Comparison of ENCODE assay signal across 1 cellular context in the genomic region with DNA sequence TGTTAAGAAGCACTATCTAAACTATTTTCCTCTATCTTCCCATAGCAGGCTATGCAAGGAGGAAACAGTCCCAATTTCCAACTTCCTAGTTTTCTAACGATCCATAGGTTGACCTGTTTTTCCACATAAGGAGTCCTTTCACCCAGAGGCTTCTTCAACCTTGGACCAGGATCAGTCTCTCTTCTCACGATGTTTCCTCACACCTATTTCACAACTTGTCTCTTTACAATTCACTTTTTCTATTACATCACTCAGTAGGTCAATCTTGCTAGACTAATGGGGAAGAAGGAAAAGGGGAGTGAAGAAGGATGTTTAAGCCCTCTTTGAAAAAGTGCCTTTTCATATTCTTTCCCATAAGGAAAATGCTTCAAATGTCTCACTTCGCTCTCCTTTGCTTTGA.
TF ChIP-seq lines count a peak whose summit lies in the region.

No MANE protein-coding gene starts in this region.

TF ChIP-seq in K562, 482 proteins besides CTCF, POLR2A, EP300 and RAD21 (continued from another document):
- TF ChIP-seq, protein P1, sequence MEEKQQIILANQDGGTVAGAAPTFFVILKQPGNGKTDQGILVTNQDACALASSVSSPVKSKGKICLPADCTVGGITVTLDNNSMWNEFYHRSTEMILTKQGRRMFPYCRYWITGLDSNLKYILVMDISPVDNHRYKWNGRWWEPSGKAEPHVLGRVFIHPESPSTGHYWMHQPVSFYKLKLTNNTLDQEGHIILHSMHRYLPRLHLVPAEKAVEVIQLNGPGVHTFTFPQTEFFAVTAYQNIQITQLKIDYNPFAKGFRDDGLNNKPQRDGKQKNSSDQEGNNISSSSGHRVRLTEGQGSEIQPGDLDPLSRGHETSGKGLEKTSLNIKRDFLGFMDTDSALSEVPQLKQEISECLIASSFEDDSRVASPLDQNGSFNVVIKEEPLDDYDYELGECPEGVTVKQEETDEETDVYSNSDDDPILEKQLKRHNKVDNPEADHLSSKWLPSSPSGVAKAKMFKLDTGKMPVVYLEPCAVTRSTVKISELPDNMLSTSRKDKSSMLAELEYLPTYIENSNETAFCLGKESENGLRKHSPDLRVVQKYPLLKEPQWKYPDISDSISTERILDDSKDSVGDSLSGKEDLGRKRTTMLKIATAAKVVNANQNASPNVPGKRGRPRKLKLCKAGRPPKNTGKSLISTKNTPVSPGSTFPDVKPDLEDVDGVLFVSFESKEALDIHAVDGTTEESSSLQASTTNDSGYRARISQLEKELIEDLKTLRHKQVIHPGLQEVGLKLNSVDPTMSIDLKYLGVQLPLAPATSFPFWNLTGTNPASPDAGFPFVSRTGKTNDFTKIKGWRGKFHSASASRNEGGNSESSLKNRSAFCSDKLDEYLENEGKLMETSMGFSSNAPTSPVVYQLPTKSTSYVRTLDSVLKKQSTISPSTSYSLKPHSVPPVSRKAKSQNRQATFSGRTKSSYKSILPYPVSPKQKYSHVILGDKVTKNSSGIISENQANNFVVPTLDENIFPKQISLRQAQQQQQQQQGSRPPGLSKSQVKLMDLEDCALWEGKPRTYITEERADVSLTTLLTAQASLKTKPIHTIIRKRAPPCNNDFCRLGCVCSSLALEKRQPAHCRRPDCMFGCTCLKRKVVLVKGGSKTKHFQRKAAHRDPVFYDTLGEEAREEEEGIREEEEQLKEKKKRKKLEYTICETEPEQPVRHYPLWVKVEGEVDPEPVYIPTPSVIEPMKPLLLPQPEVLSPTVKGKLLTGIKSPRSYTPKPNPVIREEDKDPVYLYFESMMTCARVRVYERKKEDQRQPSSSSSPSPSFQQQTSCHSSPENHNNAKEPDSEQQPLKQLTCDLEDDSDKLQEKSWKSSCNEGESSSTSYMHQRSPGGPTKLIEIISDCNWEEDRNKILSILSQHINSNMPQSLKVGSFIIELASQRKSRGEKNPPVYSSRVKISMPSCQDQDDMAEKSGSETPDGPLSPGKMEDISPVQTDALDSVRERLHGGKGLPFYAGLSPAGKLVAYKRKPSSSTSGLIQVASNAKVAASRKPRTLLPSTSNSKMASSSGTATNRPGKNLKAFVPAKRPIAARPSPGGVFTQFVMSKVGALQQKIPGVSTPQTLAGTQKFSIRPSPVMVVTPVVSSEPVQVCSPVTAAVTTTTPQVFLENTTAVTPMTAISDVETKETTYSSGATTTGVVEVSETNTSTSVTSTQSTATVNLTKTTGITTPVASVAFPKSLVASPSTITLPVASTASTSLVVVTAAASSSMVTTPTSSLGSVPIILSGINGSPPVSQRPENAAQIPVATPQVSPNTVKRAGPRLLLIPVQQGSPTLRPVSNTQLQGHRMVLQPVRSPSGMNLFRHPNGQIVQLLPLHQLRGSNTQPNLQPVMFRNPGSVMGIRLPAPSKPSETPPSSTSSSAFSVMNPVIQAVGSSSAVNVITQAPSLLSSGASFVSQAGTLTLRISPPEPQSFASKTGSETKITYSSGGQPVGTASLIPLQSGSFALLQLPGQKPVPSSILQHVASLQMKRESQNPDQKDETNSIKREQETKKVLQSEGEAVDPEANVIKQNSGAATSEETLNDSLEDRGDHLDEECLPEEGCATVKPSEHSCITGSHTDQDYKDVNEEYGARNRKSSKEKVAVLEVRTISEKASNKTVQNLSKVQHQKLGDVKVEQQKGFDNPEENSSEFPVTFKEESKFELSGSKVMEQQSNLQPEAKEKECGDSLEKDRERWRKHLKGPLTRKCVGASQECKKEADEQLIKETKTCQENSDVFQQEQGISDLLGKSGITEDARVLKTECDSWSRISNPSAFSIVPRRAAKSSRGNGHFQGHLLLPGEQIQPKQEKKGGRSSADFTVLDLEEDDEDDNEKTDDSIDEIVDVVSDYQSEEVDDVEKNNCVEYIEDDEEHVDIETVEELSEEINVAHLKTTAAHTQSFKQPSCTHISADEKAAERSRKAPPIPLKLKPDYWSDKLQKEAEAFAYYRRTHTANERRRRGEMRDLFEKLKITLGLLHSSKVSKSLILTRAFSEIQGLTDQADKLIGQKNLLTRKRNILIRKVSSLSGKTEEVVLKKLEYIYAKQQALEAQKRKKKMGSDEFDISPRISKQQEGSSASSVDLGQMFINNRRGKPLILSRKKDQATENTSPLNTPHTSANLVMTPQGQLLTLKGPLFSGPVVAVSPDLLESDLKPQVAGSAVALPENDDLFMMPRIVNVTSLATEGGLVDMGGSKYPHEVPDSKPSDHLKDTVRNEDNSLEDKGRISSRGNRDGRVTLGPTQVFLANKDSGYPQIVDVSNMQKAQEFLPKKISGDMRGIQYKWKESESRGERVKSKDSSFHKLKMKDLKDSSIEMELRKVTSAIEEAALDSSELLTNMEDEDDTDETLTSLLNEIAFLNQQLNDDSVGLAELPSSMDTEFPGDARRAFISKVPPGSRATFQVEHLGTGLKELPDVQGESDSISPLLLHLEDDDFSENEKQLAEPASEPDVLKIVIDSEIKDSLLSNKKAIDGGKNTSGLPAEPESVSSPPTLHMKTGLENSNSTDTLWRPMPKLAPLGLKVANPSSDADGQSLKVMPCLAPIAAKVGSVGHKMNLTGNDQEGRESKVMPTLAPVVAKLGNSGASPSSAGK (IDR thresholded peaks at IDR 0.05): no peak
- TF ChIP-seq MEIS2 (IDR thresholded peaks at IDR 0.05; ENCODE audit: partially characterized antibody) (no peak), ZNF197 (CRISPR knock-in tag; IDR thresholded peaks at IDR 0.05; ENCODE audit: low read depth) (no peak)
TF ChIP-seq in K562: peak in this region for 2.
